In genomic region chr7:80127412-80128150, GRCh38 we compare ENCODE assay signal across 10 cellular contexts. TPM values are rescaled to one million over a fixed set of nuclear protein-coding genes. Genes with fewer than 3 reads are reported as not detected.
A peak's percentile ranks its signal among the peaks of the same experiment; 100 is the strongest.
DNase-seq lines count a peak whose midpoint lies in the region; ATAC-seq and TF ChIP-seq lines count a peak whose summit lies in the region.
"Had no signal": no experiment of that assay in that cellular context is flagged by ENCODE, and none has a peak within 500 bp of the region (broad histone marks: within the 10 kb centered on the region; RNA-seq: fewer than 3 reads in every experiment).

No MANE protein-coding gene starts in this region.

- in situ Hi-C loops in SK-MEL-5 (cut with HindIII; ENCODE audit: low pct_unique_long_range_greater_than_20kb, low sequenced_read_pairs) (loop anchor here (25.0 kb wide), 1 partner anchor 535 kb away; no protein-coding TSS in a partner anchor), GM13977 (cut with MboI; ENCODE audit: low pct_unique_long_range_greater_than_20kb, low sequenced_read_pairs, unreplicated experiment) (no loop called here)

- peak; percentile 28 for DNase-seq in NCI-H1105 (lab: John Stamatoyannopoulos, UW)
- DNase-seq in SK-MEL-5 (ENCODE audit: low read depth, low spot score) = peak; percentile 92
- DNase-seq in kidney tubule cell (ENCODE audit: low spot score) = peak; percentile 18
- peak; percentile 22 to 31 for DNase-seq in thyroid gland
- no peak for DNase-seq in GM13977 (ENCODE audit: low spot score)
- DNase-seq in RKO (ENCODE audit: low spot score) = no peak
- DNase-seq: activated naive CD4-positive, alpha-beta T cell treated with anti-CD3 and anti-CD28 coated beads, Interleukin-2, amount 50 U/mL, for 16 hours; esophagus squamous epithelium; naive B cell had no signal

- 70 to 75% methylated on average over 1 of the region's 1 CpG for WGBS in thyroid gland, 2 donors

- no peak for TF ChIP-seq CTCF in thyroid gland (IDR thresholded peaks at IDR 0.05)
- no peak for TF ChIP-seq CTCF in GM13977 (IDR thresholded peaks at IDR 0.05; ENCODE audit: extremely low read depth, insufficient read depth, missing control alignments)

- no peaks in the 10 kb centered on the region for H3K27me3 ChIP-seq in thyroid gland
- H3K27me3 ChIP-seq: esophagus squamous epithelium had no signal

- intact Hi-C loops in thyroid gland (cut with DNase I) = no loop called here

- no peak overlapping the region for H3K4me3 ChIP-seq in thyroid gland (replicated peaks in 1 of 3)
- H3K4me3 ChIP-seq: esophagus squamous epithelium had no signal

- no peak for ATAC-seq in HG02759 (IDR thresholded peaks at IDR 0.05; ENCODE audit: unreplicated experiment)

- H3K27ac ChIP-seq in thyroid gland = peak overlapping the region in 1 of 3 donors; percentile 47
- H3K27ac ChIP-seq: esophagus squamous epithelium had no signal

- H3K9me3 ChIP-seq in thyroid gland = no peaks in the 10 kb centered on the region
- H3K9me3 ChIP-seq: esophagus squamous epithelium had no signal

- no peak for TF ChIP-seq POLR2A in thyroid gland (IDR thresholded peaks at IDR 0.05)

- H3K36me3 ChIP-seq in thyroid gland = no peaks in the 10 kb centered on the region
- H3K36me3 ChIP-seq: esophagus squamous epithelium had no signal

- H3K4me1 ChIP-seq in thyroid gland = peaks cover 4 to 7% of the 10 kb centered on the region in 2 donors

RNA-seq across cellular contexts. Expression of gene GNAI1, which starts 7.0 kb away (rescaled TPM):
- total RNA-seq in SK-MEL-5 (2014; rRNA removed; shearing (Covaris generic)) = 54.9 and 59.5 TPM in 2 replicates
- 30.2 and 44.6 TPM in 2 replicates for polyA plus RNA-seq in SK-MEL-5 (2015; cell fraction: cytosol; rRNA removed)
- polyA plus RNA-seq in SK-MEL-5 (2015; cell fraction: nucleus; rRNA removed) = 10.2 and 16.1 TPM in 2 replicates
- total RNA-seq in thyroid gland = 10 to 100 TPM; 32.1 to 52.7 (median 47.4) TPM

Comparison
In these comparisons a context has a peak if more than half of its experiments do, and no peak if none do; other contexts are left out.
1. DNase-seq: peak in NCI-H1105 (single experiment), SK-MEL-5 (single experiment), kidney tubule cell (single experiment) and thyroid gland (2 of 2); none in GM13977 (single experiment) and RKO (single experiment).